ENCODE assay signal across 18 cellular contexts in the genomic region with DNA sequence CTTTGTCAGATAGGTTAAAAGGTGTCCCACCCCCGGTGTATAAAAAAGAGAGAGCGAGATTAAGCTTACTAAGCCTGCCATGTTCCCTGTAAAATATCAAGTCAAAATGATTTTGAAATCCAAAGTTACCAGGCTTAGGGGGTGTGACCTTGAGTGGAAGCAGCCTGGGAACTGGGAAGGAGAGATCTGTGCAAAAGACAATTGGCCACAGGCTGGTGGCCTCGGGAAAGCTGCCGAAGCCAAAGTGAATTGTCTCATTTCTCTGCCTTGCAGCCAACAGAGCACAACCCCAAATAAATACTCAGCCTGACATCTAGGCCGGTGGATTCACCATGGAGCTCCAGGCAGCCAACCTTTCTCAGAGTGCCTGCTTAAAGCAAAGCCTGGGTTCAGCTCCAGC.
DNase-seq lines count a peak whose midpoint lies in the region; ATAC-seq and TF ChIP-seq lines count a peak whose summit lies in the region.
"Had no signal": no experiment of that assay in that cellular context is flagged by ENCODE, and none has a peak within 500 bp of the region (broad histone marks: within the 10 kb centered on the region; RNA-seq: fewer than 3 reads in every experiment).

No MANE protein-coding gene starts in this region.

- H3K9me3 ChIP-seq in trophoblast cell (ENCODE audit: insufficient read depth, low read depth, low read length) (no peaks in the 10 kb centered on the region), upper lobe of left lung (no peaks in the 10 kb centered on the region)

- H3K4me1 ChIP-seq in trophoblast cell (ENCODE audit: control insufficient read depth in 1 of 2, insufficient read depth in 2 of 2, low read length in 2 of 2) (peaks cover 0 to 2% of the 10 kb centered on the region in 2 experiments), upper lobe of left lung (no peaks in the 10 kb centered on the region)

- peaks cover 15% of the 10 kb centered on the region for H3K36me3 Mint-ChIP-seq in brain

- peak overlapping the region; percentile 73 for H2BK120ac ChIP-seq in trophoblast cell (ENCODE audit: insufficient read depth, low read length, poor library complexity)

- H3K4me3 ChIP-seq in trophoblast cell (ENCODE audit: low read depth, low read length): no peak overlapping the region
- H3K4me3 ChIP-seq in upper lobe of left lung: no peak overlapping the region

- H3K27me3 ChIP-seq in trophoblast cell (ENCODE audit: insufficient read depth, low read length) (no peaks in the 10 kb centered on the region), upper lobe of left lung (no peaks in the 10 kb centered on the region)

- no peaks in the 10 kb centered on the region for H3K27me3 Mint-ChIP-seq in brain

- TF ChIP-seq CTCF in brain (conservative IDR thresholded peaks at IDR 0.05): no peak
- TF ChIP-seq CTCF in upper lobe of left lung (IDR thresholded peaks at IDR 0.05): no peak

- no peak for TF ChIP-seq EP300 in upper lobe of left lung (IDR thresholded peaks at IDR 0.05)

- no peak overlapping the region for H3K23ac ChIP-seq in trophoblast cell (ENCODE audit: low read length)

- no peak for TF ChIP-seq POLR2A in upper lobe of left lung (IDR thresholded peaks at IDR 0.05)

- H3K4me3 Mint-ChIP-seq in brain: peak overlapping the region in 2 of 5 experiments; percentile 20 to 55
- H3K4me3 Mint-ChIP-seq: HFFc6 had no signal

- no peak overlapping the region for H2AK5ac ChIP-seq in trophoblast cell (ENCODE audit: low read length)

- H3K14ac ChIP-seq in trophoblast cell (ENCODE audit: low read length): no peak overlapping the region

- H3K18ac ChIP-seq in trophoblast cell (ENCODE audit: low read length): no peak overlapping the region

- no CpG with 5 or more reads among the region's 5 CpGs for WGBS in trophoblast cell (ENCODE audit: extremely low coverage, insufficient coverage, insufficient read length)
- whole genome bisulfite sequencing in upper lobe of left lung, 2 donors: 92 to 93% methylated on average over 5 of the region's 5 CpGs

- ATAC-seq in upper lobe of left lung (ENCODE audit: low FRiP score in 2 of 2): no peak
- no peak for ATAC-seq in GM18870 (IDR thresholded peaks at IDR 0.05; ENCODE audit: unreplicated experiment)
- ATAC-seq: PC-3 had no signal

- H3K36me3 ChIP-seq in trophoblast cell (ENCODE audit: control insufficient read depth in 1 of 2, insufficient read depth in 2 of 2, low read length in 2 of 2) (peaks cover 0 to 3% of the 10 kb centered on the region in 2 experiments), upper lobe of left lung (peaks cover 0 to 3% (median 0%) of the 10 kb centered on the region in 4 donors)

- peak overlapping the region in 3 of 5 experiments; percentile 37 to 92 (median 83) for H3K27ac Mint-ChIP-seq in brain
- H3K27ac Mint-ChIP-seq: HFFc6 had no signal

- no peak overlapping the region for H2AFZ ChIP-seq in trophoblast cell (ENCODE audit: insufficient read depth, low read length, poor library complexity)

- peaks cover 25% of the 10 kb centered on the region for H3K4me1 Mint-ChIP-seq in brain

- H3K9ac ChIP-seq in trophoblast cell (ENCODE audit: low read length): no peak overlapping the region
- H3K9ac ChIP-seq: KMS-11 had no signal

- no peak overlapping the region for H4K8ac ChIP-seq in trophoblast cell (ENCODE audit: low read depth, low read length)

- peak overlapping the region; percentile 62 for H4K91ac ChIP-seq in trophoblast cell (ENCODE audit: low read depth, low read length)

- no peak overlapping the region for H3K4me2 ChIP-seq in trophoblast cell (ENCODE audit: low read length)
- H3K4me2 ChIP-seq: KMS-11 had no signal

- no peak overlapping the region for H3K27ac ChIP-seq in trophoblast cell (ENCODE audit: low read depth, low read length)
- no peak overlapping the region for H3K27ac ChIP-seq in upper lobe of left lung
- H3K27ac ChIP-seq: KMS-11, RWPE1 had no signal

- DNase-seq in ELF-1 (ENCODE audit: low read depth, low spot score) (peak; percentile 23), globus pallidus (ENCODE audit: low spot score) (peak; percentile 30), trophoblast cell (no peak), upper lobe of left lung (no peak), T1000 (lab: John Stamatoyannopoulos, UW) (no peak)
- DNase-seq: AML-193, EL, HFFc6, NCI-H1436 treated with DMSO at 0.1 percent for 48 hours, NCI-H2029 treated with DMSO at 0.1 percent for 48 hours, NCI-H2171 treated with DMSO at 0.1 percent for 48 hours, NCI-H446 treated with DMSO at 0.1 percent for 48 hours, NCI-H774, PC-3 had no signal

- no peaks in the 10 kb centered on the region for H3K79me2 ChIP-seq in trophoblast cell (ENCODE audit: control insufficient read depth, insufficient read depth, low read length, poor library complexity)

- H3K9me3 Mint-ChIP-seq in brain: no peaks in the 10 kb centered on the region
- H3K9me3 Mint-ChIP-seq: HFFc6 had no signal

- peak overlapping the region; percentile 53 for H2BK12ac ChIP-seq in trophoblast cell (ENCODE audit: low read length)

- no peak overlapping the region for H3K4ac ChIP-seq in trophoblast cell (ENCODE audit: low read depth, low read length)

- H4K12ac ChIP-seq in trophoblast cell (ENCODE audit: low read depth, low read length): no peak overlapping the region

- no peak overlapping the region for H2BK5ac ChIP-seq in trophoblast cell (ENCODE audit: low read depth, low read length, poor library complexity)

- H3K79me1 ChIP-seq in trophoblast cell (ENCODE audit: low read length): peaks cover 6% of the 10 kb centered on the region

Comparison
In these comparisons a context has a peak if more than half of its experiments do, and no peak if none do; other contexts are left out.
1. DNase-seq: peak in ELF-1 (single experiment) and globus pallidus (single experiment); none in trophoblast cell (0 of 2), upper lobe of left lung (0 of 2) and T1000 (single experiment).